In the genomic region with DNA sequence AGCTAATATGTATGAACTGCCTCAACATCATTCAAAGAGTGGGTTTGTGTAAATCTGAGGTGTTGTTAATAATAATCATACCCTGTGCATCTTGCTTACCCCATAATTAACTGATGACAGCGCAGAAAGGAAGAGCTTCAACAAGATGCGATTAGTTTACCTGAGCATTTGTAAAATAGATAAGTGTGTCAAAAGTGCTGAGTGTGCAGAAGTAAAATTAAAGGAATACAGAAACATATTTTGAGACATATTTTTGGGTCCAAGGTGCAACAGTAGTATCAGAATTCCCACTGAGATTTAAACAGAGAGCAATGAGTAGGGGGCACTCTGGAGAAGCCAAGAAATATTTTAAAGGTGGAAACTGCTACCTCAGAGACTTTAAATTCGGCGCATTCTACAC, we compare ENCODE assay signal across 17 cellular contexts. TPM values are rescaled to one million over a fixed set of nuclear protein-coding genes. Genes with fewer than 3 reads are reported as not detected.
DNase-seq lines count a peak whose midpoint lies in the region; ATAC-seq, FAIRE-seq and TF ChIP-seq lines count a peak whose summit lies in the region.
"Had no signal": no experiment of that assay in that cellular context is flagged by ENCODE, and none has a peak within 500 bp of the region (broad histone marks: within the 10 kb centered on the region; RNA-seq: fewer than 3 reads in every experiment).

No MANE protein-coding gene starts in this region.

- CTCF ChIA-PET in HepG2 (lab: Yijun Ruan, JAX; ENCODE audit: low intra/inter-chr PET ratio, low total read pairs), result no interaction called here
- CTCF ChIA-PET in K562 (lab: Yijun Ruan, JAX; ENCODE audit: low intra/inter-chr PET ratio), result no interaction called here

- TF ChIP-seq RAD21 in HepG2 (CRISPR knock-in tag; IDR thresholded peaks at IDR 0.05) (no peak), K562 (CRISPR knock-in tag; conservative IDR thresholded peaks at IDR 0.05 in 1 of 2, IDR thresholded peaks at IDR 0.05 in 1 of 2) (no peak)

- ATAC-seq in HepG2 (no peak), right lobe of liver (no peak), K562 (no peak), HG03097 (IDR thresholded peaks at IDR 0.05; ENCODE audit: low FRiP score, unreplicated experiment) (no peak)

- H4K20me1 ChIP-seq in HepG2 (ENCODE audit: insufficient read depth, low read length) (no peaks in the 10 kb centered on the region), K562 (replicated peaks; ENCODE audit: control insufficient read depth, insufficient read depth, low read length) (no peaks in the 10 kb centered on the region)

- H3K4me3 ChIP-seq in HepG2 (replicated peaks in 1 of 3; ENCODE audit: insufficient read depth in 1 of 3, low read depth in 2 of 3, low read length in 3 of 3) (no peak overlapping the region), right lobe of liver (no peak overlapping the region), K562 (no peak overlapping the region), esophagus squamous epithelium (no peak overlapping the region), dorsolateral prefrontal cortex (no peak overlapping the region)

- H3K9me1 ChIP-seq in K562 (ENCODE audit: control insufficient read depth, insufficient read depth, low read length), result no peaks in the 10 kb centered on the region

- no peak overlapping the region for H2AFZ ChIP-seq in HepG2 (ENCODE audit: low read length)
- H2AFZ ChIP-seq in K562 (ENCODE audit: low read depth, low read length), result no peak overlapping the region

- H3K36me3 ChIP-seq in HepG2 (replicated peaks in 1 of 2; ENCODE audit: control insufficient read depth in 1 of 2, insufficient read depth in 2 of 2, low read length in 2 of 2) (no peaks in the 10 kb centered on the region), right lobe of liver (no peaks in the 10 kb centered on the region), K562 (ENCODE audit: control insufficient read depth, insufficient read depth, low read length) (no peaks in the 10 kb centered on the region), esophagus squamous epithelium (no peaks in the 10 kb centered on the region)

- no peak overlapping the region for H3K4me2 ChIP-seq in HepG2 (ENCODE audit: low read depth, low read length)
- no peak overlapping the region for H3K4me2 ChIP-seq in K562 (ENCODE audit: insufficient read depth, low read length)
- H3K4me2 ChIP-seq: KMS-11 had no signal

- peak overlapping the region; percentile 35; the same call in 1 of the 2 replicates for H3K4me3 Mint-ChIP-seq in HFFc6
- H3K4me3 Mint-ChIP-seq: CD4-positive, alpha-beta T cell; H9 had no signal

- DNase-seq in HepG2 (ENCODE audit: low spot score), result no peak
- DNase-seq in right lobe of liver, result no peak
- DNase-seq in HFFc6, result no peak
- no peak for DNase-seq in K562 (ENCODE audit: extremely low read depth in 1 of 4, low spot score in 3 of 4)
- DNase-seq in esophagus squamous epithelium (lab: John Stamatoyannopoulos, UW), result no peak
- DNase-seq in dorsolateral prefrontal cortex, result no peak
- DNase-seq: AML-193; Caco-2; CD4-positive, alpha-beta T cell; GOT3; H9 had no signal

- peaks cover 41% of the 10 kb centered on the region for H3K4me1 Mint-ChIP-seq in HFFc6 (ENCODE audit: low read depth)

- no peaks in the 10 kb centered on the region for H3K9me3 Mint-ChIP-seq in HFFc6
- H3K9me3 Mint-ChIP-seq: H9 had no signal

- H3K27me3 ChIP-seq in HepG2 (ENCODE audit: control insufficient read depth in 1 of 2, insufficient read depth in 2 of 2, low read length in 2 of 2) (no peaks in the 10 kb centered on the region), right lobe of liver (no peaks in the 10 kb centered on the region), K562 (ENCODE audit: control insufficient read depth in 2 of 2, insufficient read depth in 2 of 2, low read length in 2 of 2) (no peaks in the 10 kb centered on the region), esophagus squamous epithelium (no peaks in the 10 kb centered on the region), dorsolateral prefrontal cortex (no peaks in the 10 kb centered on the region)

- no peaks in the 10 kb centered on the region for H3K9me3 ChIP-seq in HepG2 (ENCODE audit: low read length)
- H3K9me3 ChIP-seq in right lobe of liver, result no peaks in the 10 kb centered on the region
- H3K9me3 ChIP-seq in K562 (replicated peaks; ENCODE audit: control insufficient read depth, insufficient read depth, low read depth, low read length), result no peaks in the 10 kb centered on the region; the same call in 1 of the 2 replicates
- H3K9me3 ChIP-seq in esophagus squamous epithelium, result no peaks in the 10 kb centered on the region
- H3K9me3 ChIP-seq: Caco-2 had no signal

- H3K9ac ChIP-seq in HepG2 (ENCODE audit: insufficient read depth, low read depth, low read length) (no peak overlapping the region), K562 (ENCODE audit: insufficient read depth in 1 of 2, low read depth in 2 of 2, low read length in 2 of 2) (no peak overlapping the region)
- H3K9ac ChIP-seq: KMS-11 had no signal

- no peak for FAIRE-seq in HepG2 (lab: Jason Lieb, UNC)
- FAIRE-seq in K562 (lab: Jason Lieb, UNC), result no peak
- FAIRE-seq: D721Med, G401.6, GM12891 had no signal

- H3K79me2 ChIP-seq in HepG2 (ENCODE audit: insufficient read depth, low read length) (no peaks in the 10 kb centered on the region), K562 (ENCODE audit: control insufficient read depth, insufficient read depth, low read length) (no peaks in the 10 kb centered on the region)

- H3K4me1 ChIP-seq in HepG2 (ENCODE audit: insufficient read depth, low read length) (no peaks in the 10 kb centered on the region), right lobe of liver (peaks cover 0 to 6% (median 0%) of the 10 kb centered on the region in 4 donors), K562 (replicated peaks in 1 of 2; ENCODE audit: control insufficient read depth in 2 of 2, insufficient read depth in 2 of 2, low read length in 2 of 2) (no peaks in the 10 kb centered on the region), esophagus squamous epithelium (peaks cover 0 to 5% (median 0%) of the 10 kb centered on the region in 3 donors)
- H3K4me1 ChIP-seq: Caco-2 had no signal

- H3K36me3 Mint-ChIP-seq in HFFc6 (ENCODE audit: low read depth), result peaks cover 82% of the 10 kb centered on the region

- no peak for TF ChIP-seq CTCF in HepG2 (CRISPR knock-in tag; IDR thresholded peaks at IDR 0.05)
- no peak for TF ChIP-seq CTCF in right lobe of liver (IDR thresholded peaks at IDR 0.05)
- no peak for TF ChIP-seq CTCF in HFFc6 (IDR thresholded peaks at IDR 0.05)
- TF ChIP-seq CTCF in K562 (IDR thresholded peaks at IDR 0.05 in 2 of 3, conservative IDR thresholded peaks at IDR 0.05 in 1 of 3; ENCODE audit: insufficient read depth in 2 of 3, low read depth in 1 of 3, low read length in 3 of 3), result no peak
- TF ChIP-seq CTCF in esophagus squamous epithelium (IDR thresholded peaks at IDR 0.05), result no peak
- TF ChIP-seq CTCF in dorsolateral prefrontal cortex (IDR thresholded peaks at IDR 0.05 in 54 of 56, conservative IDR thresholded peaks at IDR 0.05 in 2 of 56; ENCODE audit: low read depth in 1 of 56, partially characterized antibody in 56 of 56), result no peak

- 83% methylated on average over 4 of the region's 4 CpGs for WGBS in HepG2 (ENCODE audit: low lambda C conversion rate)
- WGBS in right lobe of liver (ENCODE audit: insufficient coverage, low coverage, low lambda C conversion rate, missing lambda C conversion rate), result 96% methylated on average over 2 of the region's 4 CpGs
- WGBS in K562 (ENCODE audit: insufficient coverage, low coverage, missing lambda C conversion rate), result 0% methylated on average over 4 of the region's 4 CpGs
- 91 to 92% methylated on average over 4 of the region's 4 CpGs for WGBS in esophagus squamous epithelium, 2 donors

- H3K27ac ChIP-seq in HepG2 (ENCODE audit: extremely low read length, insufficient read depth, low read length) (no peak overlapping the region), right lobe of liver (no peak overlapping the region), K562 (ENCODE audit: extremely low read depth, low read depth, low read length) (no peak overlapping the region), esophagus squamous epithelium (no peak overlapping the region), dorsolateral prefrontal cortex (peak overlapping the region in 1 of 59 donors; percentile 18)
- H3K27ac ChIP-seq: C4-2B, KMS-11 had no signal

- BruUV-seq in HepG2 (replicated peaks; lab: Mats Ljungman, UMichigan), result no TSS peak
- BruUV-seq in K562 (replicated peaks; lab: Mats Ljungman, UMichigan), result no TSS peak

- peak overlapping the region; percentile 41 for H3K27ac Mint-ChIP-seq in HFFc6
- H3K27ac Mint-ChIP-seq: CD4-positive, alpha-beta T cell; H9 had no signal

- peaks cover 2% of the 10 kb centered on the region; the same call in 1 of the 2 replicates for H3K27me3 Mint-ChIP-seq in HFFc6 (ENCODE audit: insufficient read depth)

- POLR2A ChIA-PET in HepG2 (lab: Yijun Ruan, JAX), result no interaction called here
- POLR2A ChIA-PET in K562 (lab: Yijun Ruan, JAX), result no interaction called here

- TF ChIP-seq EP300 in HepG2 (IDR thresholded peaks at IDR 0.05; ENCODE audit: low read depth in 2 of 2, low read length in 2 of 2) (no peak), HepG2 (CRISPR knock-in tag; IDR thresholded peaks at IDR 0.05; ENCODE audit: borderline replicate concordance) (no peak), K562 (IDR thresholded peaks at IDR 0.05; ENCODE audit: low read length) (no peak)

- in situ Hi-C loops in HepG2 (cut with HindIII; ENCODE audit: extremely low pct_ligation_motif_present, low pct_unique_long_range_greater_than_20kb) (loop anchor here (10.0 kb wide), 1 partner anchor 455 kb away; no protein-coding TSS in a partner anchor), K562 (cut with MboI) (no loop called here)

- TF ChIP-seq POLR2A in HepG2 (IDR thresholded peaks at IDR 0.05; ENCODE audit: insufficient read depth in 1 of 2, low read depth in 2 of 2, low read length in 2 of 2) (no peak), right lobe of liver (IDR thresholded peaks at IDR 0.05) (no peak), K562 (conservative IDR thresholded peaks at IDR 0.05) (no peak), esophagus squamous epithelium (IDR thresholded peaks at IDR 0.05) (no peak)

- intact Hi-C loops in HepG2 (cut with micrococcal nuclease; ENCODE audit: unreplicated experiment), result loop anchor here (2.0 to 10.0 kb wide), 2 partner anchors 93 to 235 kb away; no protein-coding TSS in a partner anchor
- intact Hi-C loops in right lobe of liver (cut with DNase I), result no loop called here
- intact Hi-C loops in K562 (cut with micrococcal nuclease), result no loop called here
- intact Hi-C loops in esophagus squamous epithelium (cut with DNase I), result no loop called here
- intact Hi-C loops in dorsolateral prefrontal cortex (cut with DNase I), result loop anchor here in 1 of 2 donors (2.0 to 5.0 kb wide), 3 partner anchors 47 to 332 kb away; no protein-coding TSS in a partner anchor

RNA-seq across cellular contexts. Expression of gene BLID, which starts 6.1 kb away (rescaled TPM):
- total RNA-seq in HepG2 (2016; rRNA removed; fragmentation: Illumina TruSeq; extraction: Trizol), result not detected in 2 replicates
- not detected in 2 replicates for total RNA-seq in HepG2 (2016; cell fraction: cytosol; rRNA removed; fragmentation: Illumina TruSeq; extraction: Trizol; ENCODE audit: low read depth)
- not detected in 2 replicates for total RNA-seq in HepG2 (2016; cell fraction: insoluble cytoplasmic fraction; rRNA removed; fragmentation: Illumina TruSeq; extraction: Trizol)
- not detected in 2 replicates for total RNA-seq in HepG2 (2016; cell fraction: membrane; rRNA removed; fragmentation: Illumina TruSeq; extraction: Trizol)
- not detected in 2 replicates for total RNA-seq in HepG2 (2016; cell fraction: nucleus; rRNA removed; fragmentation: Illumina TruSeq; extraction: Trizol)
- polyA plus RNA-seq in HepG2 (2011; rRNA removed), result not detected in 2 replicates
- polyA plus RNA-seq in HepG2 (2011; cell fraction: cytosol; rRNA removed), result not detected in 2 replicates
- polyA plus RNA-seq in HepG2 (2011; cell fraction: nucleus; rRNA removed), result not detected in 2 replicates
- polyA plus RNA-seq in HepG2 (2012), result not detected in 2 replicates
- polyA plus RNA-seq in HepG2 (2016; cell fraction: cytosol; fragmentation: Illumina TruSeq; extraction: Trizol; ENCODE audit: low read depth), result not detected in 2 replicates
- not detected in 2 replicates for polyA plus RNA-seq in HepG2 (2016; cell fraction: insoluble cytoplasmic fraction; fragmentation: Illumina TruSeq; extraction: Trizol; ENCODE audit: low read depth)
- not detected in 2 replicates for polyA plus RNA-seq in HepG2 (2016; cell fraction: membrane; fragmentation: Illumina TruSeq; extraction: Trizol; ENCODE audit: low read depth)
- not detected in 2 replicates for polyA plus RNA-seq in HepG2 (2016; cell fraction: nucleus; fragmentation: Illumina TruSeq; extraction: Trizol; ENCODE audit: insufficient read depth, low read depth)
- 4.2 TPM in 1 of 2 replicates, not detected in the other for polyA minus RNA-seq in HepG2 (2011; rRNA and poly(A)+ RNA removed; ENCODE audit: low replicate concordance)
- polyA minus RNA-seq in HepG2 (2011; cell fraction: cytosol; rRNA and poly(A)+ RNA removed), result not detected in 2 replicates
- not detected in 2 replicates for polyA minus RNA-seq in HepG2 (2011; cell fraction: nucleus; rRNA and poly(A)+ RNA removed)
- under 1 TPM in 3 of 6 experiments, not detected in 3; 0.24 to 0.93 (median 0.42) TPM for total RNA-seq in right lobe of liver
- total RNA-seq in HFFc6 (2021; fragmentation: NEBNext Ultra II Directional; extraction: Animal tissue kit (Norgen Biotek cat#: 25700)), result 1 to 10 TPM in 5 of 6 experiments, under 1 TPM in 1; 0.85 to 1.6 (median 1.2) TPM
- not detected in 2 replicates for total RNA-seq in K562 (2011; cell fraction: chromatin; rRNA removed; ENCODE audit: low replicate concordance)
- not detected in 2 replicates for total RNA-seq in K562 (2011; cell fraction: nucleolus; rRNA removed)
- total RNA-seq in K562 (2011; cell fraction: nucleoplasm; rRNA removed), result not detected in 2 replicates
- total RNA-seq in K562 (2014; rRNA removed), result not detected in 2 replicates
- total RNA-seq in K562 (2014; rRNA removed; fragmentation: Illumina TruSeq; extraction: Trizol), result not detected in 2 replicates
- total RNA-seq in K562 (2015; rRNA removed; fragmentation: Illumina TruSeq; extraction: Trizol), result not detected in 2 replicates
- not detected in 2 replicates for total RNA-seq in K562 (2021)
- not detected in 2 replicates for polyA plus RNA-seq in K562 (2011; rRNA removed)
- not detected in 2 replicates for polyA plus RNA-seq in K562 (2011; cell fraction: cytosol; rRNA removed)
- not detected in 2 replicates for polyA plus RNA-seq in K562 (2011; cell fraction: nucleus; rRNA removed)
- not detected in 2 replicates for polyA plus RNA-seq in K562 (2012)
- not detected in 2 replicates for polyA plus RNA-seq in K562 (2014; fragmentation: Illumina TruSeq; extraction: Trizol)
- polyA plus RNA-seq in K562 (2014; fragmentation: Nextera tagmentation; extraction: Ambion mirVana), result not detected
- not detected in 2 replicates for polyA plus RNA-seq in K562 (2014; rRNA removed)
- not detected in 2 replicates for polyA minus RNA-seq in K562 (2011; rRNA and poly(A)+ RNA removed)
- polyA minus RNA-seq in K562 (2011; cell fraction: cytosol; rRNA and poly(A)+ RNA removed), result not detected in 2 replicates
- not detected in 2 replicates for polyA minus RNA-seq in K562 (2011; cell fraction: nucleus; rRNA and poly(A)+ RNA removed)
- not detected for total RNA-seq in esophagus squamous epithelium
- total RNA-seq in dorsolateral prefrontal cortex, result 10 to 100 TPM in 2 of 120 experiments, 1 to 10 TPM in 117, under 1 TPM in 1; 0.85 to 16.2 (median 3.6) TPM
- total RNA-seq: Caco-2; CD4-positive, alpha-beta T cell; H9 had no signal

Comparison
In these comparisons a context has a peak if more than half of its experiments do, and no peak if none do; other contexts are left out.
1. Of the 241 proteins assayed by ChIP-seq in both HepG2 and K562: peak only in HepG2: none; only in K562: MAFG; in both: MAFF and MAFK; in neither: 238.